Comparison of ENCODE assay signal across 15 cellular contexts in genomic region chr3:189529889-189530288, GRCh38.
DNase-seq lines count a peak whose midpoint lies in the region; ATAC-seq lines count a peak whose summit lies in the region.
"Had no signal": no experiment of that assay in that cellular context is flagged by ENCODE, and none has a peak within 500 bp of the region (broad histone marks: within the 10 kb centered on the region; RNA-seq: fewer than 3 reads in every experiment).

No MANE protein-coding gene starts in this region.

- peaks cover 5% of the 10 kb centered on the region for H3K36me3 Mint-ChIP-seq in T-helper 1 cell treated with Interleukin-12 subunit alpha and Interleukin-12 subunit beta and Interleukin-4 antibody, amounts not matched to agents 30 μg/mL and 1 μg/mL, for 36 hours (ENCODE audit: low read depth)
- peaks cover 7% of the 10 kb centered on the region for H3K36me3 Mint-ChIP-seq in activated naive CD8-positive, alpha-beta T cell treated with anti-CD3 and anti-CD28 coated beads for 36 hours

- ATAC-seq in GM19351 (IDR thresholded peaks at IDR 0.05; ENCODE audit: unreplicated experiment) (peak; percentile 54), HG02885 (IDR thresholded peaks at IDR 0.05; ENCODE audit: poor library complexity, unreplicated experiment) (peak; percentile 23), HG03460 (IDR thresholded peaks at IDR 0.05; ENCODE audit: unreplicated experiment) (no peak)
- ATAC-seq: lower lobe of right lung; naive thymus-derived CD8-positive, alpha-beta T cell; psoas muscle had no signal

- peaks cover 18% of the 10 kb centered on the region for H3K9me3 Mint-ChIP-seq in T-helper 1 cell treated with Interleukin-12 subunit alpha and Interleukin-12 subunit beta and Interleukin-4 antibody, amounts not matched to agents 30 μg/mL and 1 μg/mL, for 36 hours
- H3K9me3 Mint-ChIP-seq in activated naive CD8-positive, alpha-beta T cell treated with anti-CD3 and anti-CD28 coated beads for 36 hours: peaks cover 15% of the 10 kb centered on the region
- H3K9me3 Mint-ChIP-seq: central memory CD8-positive, alpha-beta T cell had no signal

- H3K27me3 Mint-ChIP-seq in T-helper 1 cell treated with Interleukin-12 subunit alpha and Interleukin-12 subunit beta and Interleukin-4 antibody, amounts not matched to agents 30 μg/mL and 1 μg/mL, for 36 hours (ENCODE audit: low read depth): no peaks in the 10 kb centered on the region
- H3K27me3 Mint-ChIP-seq in activated naive CD8-positive, alpha-beta T cell treated with anti-CD3 and anti-CD28 coated beads for 36 hours: no peaks in the 10 kb centered on the region
- H3K27me3 Mint-ChIP-seq: central memory CD8-positive, alpha-beta T cell had no signal

- peak overlapping the region; percentile 4 for H3K27ac Mint-ChIP-seq in T-helper 1 cell treated with Interleukin-12 subunit alpha and Interleukin-12 subunit beta and Interleukin-4 antibody, amounts not matched to agents 30 μg/mL and 1 μg/mL, for 36 hours
- peak overlapping the region; percentile 83 for H3K27ac Mint-ChIP-seq in activated naive CD8-positive, alpha-beta T cell treated with anti-CD3 and anti-CD28 coated beads for 36 hours
- H3K27ac Mint-ChIP-seq: naive thymus-derived CD8-positive, alpha-beta T cell had no signal

- no peak for DNase-seq in T-helper 1 cell
- DNase-seq in activated naive CD8-positive, alpha-beta T cell treated with anti-CD3 and anti-CD28 coated beads for 36 hours: no peak
- no peak for DNase-seq in cerebellum (ENCODE audit: low spot score)
- DNase-seq in NCI-H82 (lab: John Stamatoyannopoulos, UW): no peak
- DNase-seq: DND-41; lower lobe of right lung; MV-4-11; naive thymus-derived CD8-positive, alpha-beta T cell; psoas muscle; thyroid gland had no signal

- peaks cover 12% of the 10 kb centered on the region for H3K4me1 Mint-ChIP-seq in T-helper 1 cell treated with Interleukin-12 subunit alpha and Interleukin-12 subunit beta and Interleukin-4 antibody, amounts not matched to agents 30 μg/mL and 1 μg/mL, for 36 hours (ENCODE audit: low read depth)
- peaks cover 15% of the 10 kb centered on the region for H3K4me1 Mint-ChIP-seq in activated naive CD8-positive, alpha-beta T cell treated with anti-CD3 and anti-CD28 coated beads for 36 hours

- no peak overlapping the region for H3K4me3 Mint-ChIP-seq in T-helper 1 cell treated with Interleukin-12 subunit alpha and Interleukin-12 subunit beta and Interleukin-4 antibody, amounts not matched to agents 30 μg/mL and 1 μg/mL, for 36 hours
- no peak overlapping the region for H3K4me3 Mint-ChIP-seq in activated naive CD8-positive, alpha-beta T cell treated with anti-CD3 and anti-CD28 coated beads for 36 hours
- H3K4me3 Mint-ChIP-seq: central memory CD8-positive, alpha-beta T cell; naive thymus-derived CD8-positive, alpha-beta T cell had no signal
